In genomic region chr20:36605309-36606170, GRCh38 we compare ENCODE assay signal across 8 cellular contexts. TPM values are rescaled to one million over a fixed set of nuclear protein-coding genes. Genes with fewer than 3 reads are reported as not detected.
DNase-seq lines count a peak whose midpoint lies in the region; TF ChIP-seq lines count a peak whose summit lies in the region.

A gene with protein sequence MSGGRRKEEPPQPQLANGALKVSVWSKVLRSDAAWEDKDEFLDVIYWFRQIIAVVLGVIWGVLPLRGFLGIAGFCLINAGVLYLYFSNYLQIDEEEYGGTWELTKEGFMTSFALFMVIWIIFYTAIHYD (plus strand): TSS chr20:36605779. CDS start chr20:36605952, 173 bp downstream.

- WGBS in mesendoderm (ENCODE audit: extremely low coverage, insufficient coverage, low lambda C conversion rate), result no CpG with 5 or more reads among the region's 93 CpGs

- DNase-seq in COR-L47 (lab: John Stamatoyannopoulos, UW) (peak; percentile 97), GM20000 (ENCODE audit: low spot score) (peak; percentile 95), HT1080 (ENCODE audit: low read depth) (peak; percentile 98), NOMO-1 treated with DMSO at 0.1 percent for 48 hours (lab: John Stamatoyannopoulos, UW; ENCODE audit: unreplicated experiment) (peak; percentile 98), mesendoderm (peak; percentile 99)
- DNase-seq in activated CD8-positive, alpha-beta memory T cell treated with anti-CD3 and anti-CD28 coated beads for 48 hours (ENCODE audit: low read depth in 2 of 3, low spot score in 2 of 3), result peak; percentile 94 to 100 (median 99)
- DNase-seq in stimulated activated CD8-positive, alpha-beta memory T cell treated with anti-CD3 and anti-CD28 coated beads, Interleukin-15, amount 100 ng/mL, for 24 hours (ENCODE audit: low read depth), result peak; percentile 100

- H3K27ac ChIP-seq in mesendoderm (ENCODE audit: low read depth, low read length), result peak within 1 kb of the TSS; percentile 56

- peak within 1 kb of the TSS; percentile 91 for H3K4me2 ChIP-seq in mesendoderm (ENCODE audit: low read length)

- H3K23ac ChIP-seq in mesendoderm (ENCODE audit: low read length), result no peak within 1 kb of the TSS

- H2BK5ac ChIP-seq in mesendoderm (ENCODE audit: low read length), result peak within 1 kb of the TSS; percentile 35

- H2BK120ac ChIP-seq in mesendoderm (ENCODE audit: low read depth, low read length), result peak within 1 kb of the TSS; percentile 33

- peak within 1 kb of the TSS; percentile 87 for H3K4me3 ChIP-seq in endocrine pancreas (ENCODE audit: control insufficient read depth, insufficient read depth, low read length)
- H3K4me3 ChIP-seq in mesendoderm (ENCODE audit: low read length), result peak within 1 kb of the TSS; percentile 97

- H4K5ac ChIP-seq in mesendoderm (ENCODE audit: low read length), result no peak within 1 kb of the TSS

- H3K18ac ChIP-seq in mesendoderm (ENCODE audit: low read length), result peak within 1 kb of the TSS; percentile 29

- H2AK5ac ChIP-seq in mesendoderm (ENCODE audit: low read length), result peak within 1 kb of the TSS; percentile 38

- H3K27me3 ChIP-seq in endocrine pancreas (ENCODE audit: control insufficient read depth, insufficient read depth, low read length) (no peaks in the 10 kb centered on the region), mesendoderm (ENCODE audit: insufficient read depth, low read length, poor library complexity) (no peaks in the 10 kb centered on the region)

- H3K9ac ChIP-seq in endocrine pancreas (ENCODE audit: control insufficient read depth, insufficient read depth, low read length) (peak within 1 kb of the TSS; percentile 90), mesendoderm (ENCODE audit: low read length) (peak within 1 kb of the TSS; percentile 93)

- no peak within 1 kb of the TSS for H2BK15ac ChIP-seq in mesendoderm (replicated peaks; ENCODE audit: low read depth)

- peak within 1 kb of the TSS; percentile 99 for H3K56ac ChIP-seq in mesendoderm (ENCODE audit: low read length)

- no peak within 1 kb of the TSS for H4K8ac ChIP-seq in mesendoderm (ENCODE audit: low read depth, low read length)

- peak; percentile 86 for TF ChIP-seq CTCF in GM20000 (IDR thresholded peaks at IDR 0.05; ENCODE audit: extremely low read depth, missing control alignments)

- H3K4ac ChIP-seq in mesendoderm (ENCODE audit: low read depth, low read length), result peak within 1 kb of the TSS; percentile 62

- H3K36me3 ChIP-seq in endocrine pancreas (ENCODE audit: control insufficient read depth, insufficient read depth, low read length) (peaks cover 3% of the 10 kb centered on the region), mesendoderm (ENCODE audit: control insufficient read depth, insufficient read depth, low read length) (peaks cover 8% of the 10 kb centered on the region)

- H3K4me1 ChIP-seq in endocrine pancreas (ENCODE audit: control insufficient read depth, insufficient read depth, low read length) (no peaks in the 10 kb centered on the region), mesendoderm (ENCODE audit: control insufficient read depth, low read depth, low read length) (peaks cover 2% of the 10 kb centered on the region)

- peaks cover 11% of the 10 kb centered on the region for H3K79me1 ChIP-seq in mesendoderm (ENCODE audit: low read length)

- H3K9me3 ChIP-seq in endocrine pancreas (ENCODE audit: control insufficient read depth, low read length), result no peaks in the 10 kb centered on the region

- H3K79me2 ChIP-seq in mesendoderm (ENCODE audit: control insufficient read depth, insufficient read depth, low read length), result peaks cover 25% of the 10 kb centered on the region

RNA-seq across cellular contexts. Expression of the gene that starts here (rescaled TPM):
- total RNA-seq in HT1080 (2014; rRNA removed; shearing (Covaris generic)), result 173 and 194 TPM in 2 replicates
- 137 and 138 TPM in 2 replicates for polyA plus RNA-seq in HT1080 (2015; cell fraction: cytosol; rRNA removed)
- polyA plus RNA-seq in HT1080 (2015; cell fraction: nucleus; rRNA removed), result 66.4 and 81.2 TPM in 2 replicates
- polyA plus RNA-seq in mesendoderm (2013, experiment 1 of 2), result 152 TPM
- 148 TPM for polyA plus RNA-seq in mesendoderm (2013, experiment 2 of 2)

Comparison
In these comparisons a context has a peak if more than half of its experiments do, and no peak if none do; other contexts are left out.
1. Peak in every context shown above with its lines: DNase-seq, H3K4me3 ChIP-seq and H3K27ac ChIP-seq.